1 cellular context compared by ENCODE assay signal in genomic region chr3:52455283-52456168, GRCh38.
TF ChIP-seq lines count a peak whose summit lies in the region.

NISCH (plus strand) TSS chr3:52455604; CDS start chr3:52455642, 38 bp downstream.

TF ChIP-seq in HepG2, 621 proteins besides CTCF, POLR2A, EP300 and RAD21 (continued from another document and continues in another):
- TF ChIP-seq, protein P1, sequence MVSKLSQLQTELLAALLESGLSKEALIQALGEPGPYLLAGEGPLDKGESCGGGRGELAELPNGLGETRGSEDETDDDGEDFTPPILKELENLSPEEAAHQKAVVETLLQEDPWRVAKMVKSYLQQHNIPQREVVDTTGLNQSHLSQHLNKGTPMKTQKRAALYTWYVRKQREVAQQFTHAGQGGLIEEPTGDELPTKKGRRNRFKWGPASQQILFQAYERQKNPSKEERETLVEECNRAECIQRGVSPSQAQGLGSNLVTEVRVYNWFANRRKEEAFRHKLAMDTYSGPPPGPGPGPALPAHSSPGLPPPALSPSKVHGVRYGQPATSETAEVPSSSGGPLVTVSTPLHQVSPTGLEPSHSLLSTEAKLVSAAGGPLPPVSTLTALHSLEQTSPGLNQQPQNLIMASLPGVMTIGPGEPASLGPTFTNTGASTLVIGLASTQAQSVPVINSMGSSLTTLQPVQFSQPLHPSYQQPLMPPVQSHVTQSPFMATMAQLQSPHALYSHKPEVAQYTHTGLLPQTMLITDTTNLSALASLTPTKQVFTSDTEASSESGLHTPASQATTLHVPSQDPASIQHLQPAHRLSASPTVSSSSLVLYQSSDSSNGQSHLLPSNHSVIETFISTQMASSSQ (IDR thresholded peaks at IDR 0.05; ENCODE audit: low read depth) = no peak
- TF ChIP-seq, protein P1 (CRISPR knock-in tag; IDR thresholded peaks at IDR 0.05; ENCODE audit: borderline replicate concordance) = 0 out of 2 replicates have a peak, but pooled peaks have one; percentile 6
- TF ChIP-seq, protein P2, sequence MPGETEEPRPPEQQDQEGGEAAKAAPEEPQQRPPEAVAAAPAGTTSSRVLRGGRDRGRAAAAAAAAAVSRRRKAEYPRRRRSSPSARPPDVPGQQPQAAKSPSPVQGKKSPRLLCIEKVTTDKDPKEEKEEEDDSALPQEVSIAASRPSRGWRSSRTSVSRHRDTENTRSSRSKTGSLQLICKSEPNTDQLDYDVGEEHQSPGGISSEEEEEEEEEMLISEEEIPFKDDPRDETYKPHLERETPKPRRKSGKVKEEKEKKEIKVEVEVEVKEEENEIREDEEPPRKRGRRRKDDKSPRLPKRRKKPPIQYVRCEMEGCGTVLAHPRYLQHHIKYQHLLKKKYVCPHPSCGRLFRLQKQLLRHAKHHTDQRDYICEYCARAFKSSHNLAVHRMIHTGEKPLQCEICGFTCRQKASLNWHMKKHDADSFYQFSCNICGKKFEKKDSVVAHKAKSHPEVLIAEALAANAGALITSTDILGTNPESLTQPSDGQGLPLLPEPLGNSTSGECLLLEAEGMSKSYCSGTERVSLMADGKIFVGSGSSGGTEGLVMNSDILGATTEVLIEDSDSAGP (CRISPR knock-in tag; IDR thresholded peaks at IDR 0.05; ENCODE audit: borderline replicate concordance) = no peak
- TF ChIP-seq ZMAT3 (CRISPR knock-in tag; conservative IDR thresholded peaks at IDR 0.05) (peak; percentile 34; the same call in 1 of the 2 replicates), KAT7 (CRISPR knock-in tag; IDR thresholded peaks at IDR 0.05; ENCODE audit: borderline replicate concordance) (no peak), ADNP (CRISPR knock-in tag; IDR thresholded peaks at IDR 0.05) (no peak), MTA3 (CRISPR knock-in tag; IDR thresholded peaks at IDR 0.05) (no peak), ZNF292 (CRISPR knock-in tag; IDR thresholded peaks at IDR 0.05; ENCODE audit: borderline replicate concordance, low read depth) (peak; percentile 35; the same call in 1 of the 2 replicates), GABPB1 (CRISPR knock-in tag; IDR thresholded peaks at IDR 0.05) (peak; percentile 82), ZBTB7A (CRISPR knock-in tag; IDR thresholded peaks at IDR 0.05) (peak; percentile 48; the same call in 1 of the 2 replicates), ZNF777 (CRISPR knock-in tag; IDR thresholded peaks at IDR 0.05) (no peak), ZNF414 (CRISPR knock-in tag; IDR thresholded peaks at IDR 0.05) (no peak; the same call in 1 of the 2 replicates), ZBTB26 (CRISPR knock-in tag; IDR thresholded peaks at IDR 0.05; ENCODE audit: borderline replicate concordance) (0 out of 2 replicates have a peak, but pooled peaks have one; percentile 31), ZNF713 (CRISPR knock-in tag; IDR thresholded peaks at IDR 0.05) (no peak), ZNF263 (CRISPR knock-in tag; IDR thresholded peaks at IDR 0.05) (no peak), ZZZ3 (CRISPR knock-in tag; IDR thresholded peaks at IDR 0.05; ENCODE audit: borderline replicate concordance) (no peak), ZNF432 (CRISPR knock-in tag; IDR thresholded peaks at IDR 0.05; ENCODE audit: borderline replicate concordance) (no peak), FOXO4 (CRISPR knock-in tag; conservative IDR thresholded peaks at IDR 0.05) (no peak), MYNN (CRISPR knock-in tag; IDR thresholded peaks at IDR 0.05; ENCODE audit: low read depth) (0 out of 2 replicates have a peak, but pooled peaks have one; percentile 38), BRD4 (CRISPR knock-in tag; IDR thresholded peaks at IDR 0.05) (no peak), CREB3 (CRISPR knock-in tag; IDR thresholded peaks at IDR 0.05) (no peak), ZNF766 (CRISPR knock-in tag; IDR thresholded peaks at IDR 0.05; ENCODE audit: borderline replicate concordance) (no peak), MEIS2 (CRISPR knock-in tag; IDR thresholded peaks at IDR 0.05) (peak; percentile 97), U2AF1 (optimal IDR thresholded peaks at IDR 0.05; ENCODE audit: low read depth, low read length) (no peak), NAIF1 (CRISPR knock-in tag; IDR thresholded peaks at IDR 0.05; ENCODE audit: borderline replicate concordance) (no peak), CCDC6 (CRISPR knock-in tag; IDR thresholded peaks at IDR 0.05) (no peak), ETV6 (CRISPR knock-in tag; conservative IDR thresholded peaks at IDR 0.05) (no peak), ZNF639 (CRISPR knock-in tag; conservative IDR thresholded peaks at IDR 0.05) (no peak), TFDP2 (CRISPR knock-in tag; IDR thresholded peaks at IDR 0.05) (peak; percentile 69), ZBTB3 (CRISPR knock-in tag; IDR thresholded peaks at IDR 0.05; ENCODE audit: borderline replicate concordance, low read depth) (no peak), ZNF20 (CRISPR knock-in tag; IDR thresholded peaks at IDR 0.05) (no peak), ZNF740 (CRISPR knock-in tag; IDR thresholded peaks at IDR 0.05) (no peak), PBX3 (CRISPR knock-in tag; IDR thresholded peaks at IDR 0.05; ENCODE audit: borderline replicate concordance) (no peak), NR2C2 (CRISPR knock-in tag; IDR thresholded peaks at IDR 0.05; ENCODE audit: borderline replicate concordance) (no peak), DRAP1 (CRISPR knock-in tag; IDR thresholded peaks at IDR 0.05) (peak; percentile 51; the same call in 1 of the 2 replicates), FOSL1 (CRISPR knock-in tag; IDR thresholded peaks at IDR 0.05; ENCODE audit: borderline replicate concordance) (no peak), ZBTB21 (CRISPR knock-in tag; IDR thresholded peaks at IDR 0.05) (no peak), RCOR2 (CRISPR knock-in tag; IDR thresholded peaks at IDR 0.05) (no peak), GATAD2A (CRISPR knock-in tag; IDR thresholded peaks at IDR 0.05) (peak; percentile 71), RFX3 (CRISPR knock-in tag; IDR thresholded peaks at IDR 0.05) (no peak)
- TF ChIP-seq, protein P3, sequence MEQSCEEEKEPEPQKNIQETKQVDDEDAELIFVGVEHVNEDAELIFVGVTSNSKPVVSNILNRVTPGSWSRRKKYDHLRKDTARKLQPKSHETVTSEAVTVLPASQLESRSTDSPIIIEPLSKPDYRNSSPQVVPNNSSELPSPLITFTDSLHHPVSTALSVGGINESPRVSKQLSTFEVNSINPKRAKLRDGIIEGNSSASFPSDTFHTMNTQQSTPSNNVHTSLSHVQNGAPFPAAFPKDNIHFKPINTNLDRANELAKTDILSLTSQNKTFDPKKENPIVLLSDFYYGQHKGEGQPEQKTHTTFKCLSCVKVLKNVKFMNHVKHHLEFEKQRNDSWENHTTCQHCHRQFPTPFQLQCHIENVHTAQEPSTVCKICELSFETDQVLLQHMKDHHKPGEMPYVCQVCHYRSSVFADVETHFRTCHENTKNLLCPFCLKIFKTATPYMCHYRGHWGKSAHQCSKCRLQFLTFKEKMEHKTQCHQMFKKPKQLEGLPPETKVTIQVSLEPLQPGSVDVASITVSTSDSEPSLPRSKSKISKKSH (CRISPR knock-in tag; IDR thresholded peaks at IDR 0.05; ENCODE audit: borderline replicate concordance) = no peak; the same call in 1 of the 2 replicates
- TF ChIP-seq, protein P4, sequence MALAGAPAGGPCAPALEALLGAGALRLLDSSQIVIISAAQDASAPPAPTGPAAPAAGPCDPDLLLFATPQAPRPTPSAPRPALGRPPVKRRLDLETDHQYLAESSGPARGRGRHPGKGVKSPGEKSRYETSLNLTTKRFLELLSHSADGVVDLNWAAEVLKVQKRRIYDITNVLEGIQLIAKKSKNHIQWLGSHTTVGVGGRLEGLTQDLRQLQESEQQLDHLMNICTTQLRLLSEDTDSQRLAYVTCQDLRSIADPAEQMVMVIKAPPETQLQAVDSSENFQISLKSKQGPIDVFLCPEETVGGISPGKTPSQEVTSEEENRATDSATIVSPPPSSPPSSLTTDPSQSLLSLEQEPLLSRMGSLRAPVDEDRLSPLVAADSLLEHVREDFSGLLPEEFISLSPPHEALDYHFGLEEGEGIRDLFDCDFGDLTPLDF (CRISPR knock-in tag; IDR thresholded peaks at IDR 0.05) = no peak
- TF ChIP-seq, protein P5, sequence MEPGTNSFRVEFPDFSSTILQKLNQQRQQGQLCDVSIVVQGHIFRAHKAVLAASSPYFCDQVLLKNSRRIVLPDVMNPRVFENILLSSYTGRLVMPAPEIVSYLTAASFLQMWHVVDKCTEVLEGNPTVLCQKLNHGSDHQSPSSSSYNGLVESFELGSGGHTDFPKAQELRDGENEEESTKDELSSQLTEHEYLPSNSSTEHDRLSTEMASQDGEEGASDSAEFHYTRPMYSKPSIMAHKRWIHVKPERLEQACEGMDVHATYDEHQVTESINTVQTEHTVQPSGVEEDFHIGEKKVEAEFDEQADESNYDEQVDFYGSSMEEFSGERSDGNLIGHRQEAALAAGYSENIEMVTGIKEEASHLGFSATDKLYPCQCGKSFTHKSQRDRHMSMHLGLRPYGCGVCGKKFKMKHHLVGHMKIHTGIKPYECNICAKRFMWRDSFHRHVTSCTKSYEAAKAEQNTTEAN (CRISPR knock-in tag; conservative IDR thresholded peaks at IDR 0.05) = no peak
